In the genomic region with DNA sequence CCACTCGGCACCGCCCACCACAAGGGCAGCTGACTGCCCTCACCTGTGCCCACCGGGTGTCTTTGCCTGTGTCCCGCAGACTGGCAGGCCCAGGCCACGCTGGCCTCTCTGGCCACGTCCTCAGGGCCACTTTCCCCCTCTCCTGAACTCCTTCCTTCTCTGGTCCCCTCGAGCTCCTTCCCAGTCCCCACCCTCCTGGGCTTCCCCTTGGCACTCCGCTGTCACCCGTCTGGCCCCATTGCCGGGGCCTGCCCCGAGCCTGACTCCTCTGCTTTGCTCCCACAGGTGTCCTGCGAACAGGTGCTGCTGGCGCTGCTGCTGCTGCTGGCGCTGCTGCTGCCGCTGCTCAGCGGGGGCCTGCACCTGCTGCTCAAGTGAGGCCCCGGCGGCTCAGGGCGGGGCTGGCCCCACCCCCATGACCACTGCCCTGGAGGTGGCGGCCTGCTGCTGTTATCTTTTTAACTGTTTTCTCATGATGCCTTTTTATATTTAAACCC, we compare ENCODE assay signal across 8 cellular contexts. TPM values are rescaled to one million over a fixed set of nuclear protein-coding genes. Genes with fewer than 3 reads are reported as not detected.
DNase-seq lines count a peak whose midpoint lies in the region; ATAC-seq and TF ChIP-seq lines count a peak whose summit lies in the region.
"Had no signal": no experiment of that assay in that cellular context is flagged by ENCODE, and none has a peak within 500 bp of the region (broad histone marks: within the 10 kb centered on the region; RNA-seq: fewer than 3 reads in every experiment).

No MANE protein-coding gene starts in this region.

- H3K27me3 ChIP-seq in colonic mucosa: no peaks in the 10 kb centered on the region
- no peaks in the 10 kb centered on the region for H3K27me3 ChIP-seq in BE2C

- TF ChIP-seq POLR2A in GM18505 (IDR thresholded peaks at IDR 0.05; ENCODE audit: borderline replicate concordance, extremely low read depth, insufficient read depth, insufficient read length): no peak

- DNase-seq in DMS153 (lab: John Stamatoyannopoulos, UW) (peak; percentile 70), NCI-H2029 treated with DMSO at 0.1 percent for 48 hours (lab: John Stamatoyannopoulos, UW) (peak; percentile 46), colonic mucosa (peak; percentile 86), SKM-1 treated with dmso at 0.1 percent for 144 hours (lab: John Stamatoyannopoulos, UW; ENCODE audit: unreplicated experiment) (no peak), BE2C (no peak)
- DNase-seq: activated CD4-positive, CD25-positive, alpha-beta regulatory T cell treated with anti-CD3 and anti-CD28 coated beads, Interleukin-2, amount 50 U/mL, for 72 hours; NCI-H1694 treated with DMSO at 0.1 percent for 48 hours had no signal

- H3K9ac ChIP-seq in colonic mucosa (ENCODE audit: low read depth in 2 of 2, low read length in 2 of 2): peak overlapping the region; percentile 52 to 75

- H3K4me3 ChIP-seq in colonic mucosa: peak overlapping the region; percentile 33
- H3K4me3 ChIP-seq in BE2C (ENCODE audit: low read depth, low read length): no peak overlapping the region

- H3K4me1 ChIP-seq in colonic mucosa (peaks cover 10% of the 10 kb centered on the region), BE2C (no peaks in the 10 kb centered on the region)

- no peaks in the 10 kb centered on the region for H3K36me3 ChIP-seq in colonic mucosa
- H3K36me3 ChIP-seq in BE2C: peaks cover 24% of the 10 kb centered on the region

- H3K9me3 ChIP-seq in colonic mucosa (no peaks in the 10 kb centered on the region), BE2C (no peaks in the 10 kb centered on the region)

- TF ChIP-seq CTCF in colonic mucosa (IDR thresholded peaks at IDR 0.05): no peak
- TF ChIP-seq CTCF in BE2C (IDR thresholded peaks at IDR 0.05; ENCODE audit: low read depth, low read length): no peak

- H3K27ac ChIP-seq in colonic mucosa: peak overlapping the region; percentile 82

- intact Hi-C loops in colonic mucosa (cut with DNase I): no loop called here

- ATAC-seq in GM18505 (IDR thresholded peaks at IDR 0.05; ENCODE audit: unreplicated experiment): no peak

RNA-seq across cellular contexts. Expression of a gene that starts 14.2 kb away (rescaled TPM):
- total RNA-seq in colonic mucosa: 10 to 100 TPM; 17.9 to 35.1 TPM
- 83.2 TPM for polyA plus RNA-seq in BE2C (2012; ENCODE audit: insufficient read depth, insufficient read length, low read depth)

RNA-seq across cellular contexts. Expression of a gene that starts 18.4 kb away (rescaled TPM):
- total RNA-seq in colonic mucosa: 10 to 100 TPM; 29.5 to 31.4 TPM
- polyA plus RNA-seq in BE2C (2012; ENCODE audit: insufficient read depth, insufficient read length, low read depth): 1.7 TPM

RNA-seq across cellular contexts. Expression of a gene that starts 22.4 kb away (rescaled TPM):
- 100 to 1,000 TPM; 266 to 426 TPM for total RNA-seq in colonic mucosa
- polyA plus RNA-seq in BE2C (2012; ENCODE audit: insufficient read depth, insufficient read length, low read depth): 153 TPM

RNA-seq across cellular contexts. Expression of a gene that starts 39.8 kb away (rescaled TPM):
- 1 to 10 TPM; 1.9 to 3.3 TPM for total RNA-seq in colonic mucosa
- 12.1 TPM for polyA plus RNA-seq in BE2C (2012; ENCODE audit: insufficient read depth, insufficient read length, low read depth)

RNA-seq across cellular contexts. Expression of a gene that starts 58.0 kb away (rescaled TPM):
- total RNA-seq in colonic mucosa: 100 to 1,000 TPM in 1 of 2 donors, 10 to 100 TPM in 1; 89.3 to 147 TPM
- polyA plus RNA-seq in BE2C (2012; ENCODE audit: insufficient read depth, insufficient read length, low read depth): 78.0 TPM

Comparison
In these comparisons a context has a peak if more than half of its experiments do, and no peak if none do; other contexts are left out.
1. DNase-seq: peak in DMS153 (single experiment), NCI-H2029 treated with DMSO at 0.1 percent for 48 hours (single experiment) and colonic mucosa (single experiment); none in SKM-1 treated with dmso at 0.1 percent for 144 hours (single experiment) and BE2C (single experiment).